ENCODE assay signal across 19 cellular contexts in the genomic region with DNA sequence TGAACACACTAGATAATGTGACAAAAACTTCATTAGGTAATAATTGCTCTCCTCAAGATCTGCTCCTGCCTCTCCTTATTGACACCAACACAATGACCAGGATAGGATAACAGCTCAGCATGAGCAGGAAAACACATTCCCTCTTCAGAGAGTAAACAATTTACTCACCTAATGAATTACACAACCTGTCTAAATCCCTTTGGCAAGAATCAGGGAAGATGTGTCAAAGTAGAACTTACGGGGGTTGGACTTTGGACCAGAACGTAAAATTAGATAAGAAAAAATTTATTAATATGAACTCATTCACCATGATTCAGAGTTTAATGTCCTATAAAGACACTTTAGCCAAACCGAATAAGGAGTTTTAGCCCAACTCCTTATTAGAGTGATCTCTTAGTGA.
DNase-seq lines count a peak whose midpoint lies in the region; ATAC-seq, FAIRE-seq and TF ChIP-seq lines count a peak whose summit lies in the region.
"Had no signal": no experiment of that assay in that cellular context is flagged by ENCODE, and none has a peak within 500 bp of the region (broad histone marks: within the 10 kb centered on the region; RNA-seq: fewer than 3 reads in every experiment).

No MANE protein-coding gene starts in this region.

- H3K79me2 ChIP-seq in mesendoderm (ENCODE audit: control insufficient read depth, insufficient read depth, low read length), result no peaks in the 10 kb centered on the region

- H2AK5ac ChIP-seq in mesendoderm (ENCODE audit: low read length), result no peak overlapping the region

- no peak for TF ChIP-seq CTCF in bronchial epithelial cell (IDR thresholded peaks at IDR 0.05; ENCODE audit: insufficient read depth, low read length, severe bottlenecking)
- TF ChIP-seq CTCF in coronary artery (IDR thresholded peaks at IDR 0.05), result no peak

- no peak overlapping the region for H3K23ac ChIP-seq in mesendoderm (ENCODE audit: low read length)

- H3K9ac ChIP-seq in mesendoderm (ENCODE audit: low read length), result no peak overlapping the region
- H3K9ac ChIP-seq: BLaER1 had no signal

- H3K27me3 ChIP-seq in bronchial epithelial cell (ENCODE audit: control insufficient read depth, insufficient read depth, low read length), result no peaks in the 10 kb centered on the region
- no peaks in the 10 kb centered on the region for H3K27me3 ChIP-seq in mesendoderm (ENCODE audit: insufficient read depth, low read length, poor library complexity)
- H3K27me3 ChIP-seq in small intestine (ENCODE audit: control insufficient read depth in 2 of 2, insufficient read depth in 2 of 2, low read length in 2 of 2), result no peaks in the 10 kb centered on the region
- H3K27me3 ChIP-seq: BLaER1 had no signal

- H3K56ac ChIP-seq in mesendoderm (ENCODE audit: low read length), result no peak overlapping the region

- H2BK120ac ChIP-seq in mesendoderm (ENCODE audit: low read depth, low read length), result no peak overlapping the region

- no peak overlapping the region for H3K18ac ChIP-seq in mesendoderm (ENCODE audit: low read length)

- DNase-seq in bronchial epithelial cell (ENCODE audit: low read depth), result peak; percentile 14
- DNase-seq in mesendoderm, result peak; percentile 19
- peak; percentile 72 for DNase-seq in small intestine
- DNase-seq in NCI-H510A (lab: John Stamatoyannopoulos, UW), result no peak
- DNase-seq in coronary artery (ENCODE audit: low spot score), result no peak
- DNase-seq: Caco-2; CD4-positive, CD25-positive, alpha-beta regulatory T cell; CD8-positive, alpha-beta T cell; DMS153; DND-41; GOT3; HFFc6 had no signal

- no peak overlapping the region for H2BK5ac ChIP-seq in mesendoderm (ENCODE audit: low read length)

- no CpG with 5 or more reads among the region's 3 CpGs for WGBS in mesendoderm (ENCODE audit: extremely low coverage, insufficient coverage, low lambda C conversion rate)
- WGBS in small intestine, 3 donors, result 11 to 60% (median 39%) methylated on average over 3 of the region's 3 CpGs

- no peak for ATAC-seq in HG03378 (IDR thresholded peaks at IDR 0.05; ENCODE audit: unreplicated experiment)
- ATAC-seq: CD8-positive, alpha-beta T cell had no signal

- H3K36me3 ChIP-seq in bronchial epithelial cell (ENCODE audit: control insufficient read depth, insufficient read depth, low read length) (no peaks in the 10 kb centered on the region), mesendoderm (ENCODE audit: control insufficient read depth, insufficient read depth, low read length) (no peaks in the 10 kb centered on the region), small intestine (ENCODE audit: control insufficient read depth in 2 of 2, insufficient read depth in 2 of 2, low read length in 2 of 2) (no peaks in the 10 kb centered on the region)
- H3K36me3 ChIP-seq: BLaER1, HAP-1 had no signal

- no peak overlapping the region for H3K4me2 ChIP-seq in mesendoderm (ENCODE audit: low read length)
- H3K4me2 ChIP-seq: BLaER1 had no signal

- no peaks in the 10 kb centered on the region for H3K9me3 ChIP-seq in small intestine (ENCODE audit: control insufficient read depth, low read depth)
- H3K9me3 ChIP-seq: BLaER1, Caco-2, HAP-1 had no signal

- no peaks in the 10 kb centered on the region for H3K79me1 ChIP-seq in mesendoderm (ENCODE audit: low read length)

- no peak overlapping the region for H3K27ac ChIP-seq in mesendoderm (ENCODE audit: low read depth, low read length)
- no peak overlapping the region for H3K27ac ChIP-seq in small intestine (ENCODE audit: low read depth in 1 of 2, low read length in 1 of 2)
- H3K27ac ChIP-seq in coronary artery, result no peak overlapping the region
- H3K27ac ChIP-seq: BLaER1, C4-2B had no signal

- no peak overlapping the region for H3K4ac ChIP-seq in mesendoderm (ENCODE audit: low read depth, low read length)

- H3K4me3 ChIP-seq in bronchial epithelial cell (ENCODE audit: low read depth, low read length) (no peak overlapping the region), mesendoderm (ENCODE audit: low read length) (no peak overlapping the region), small intestine (ENCODE audit: low read depth in 1 of 2, low read length in 2 of 2) (no peak overlapping the region), coronary artery (no peak overlapping the region)
- H3K4me3 ChIP-seq: BLaER1, HAP-1 had no signal

- H2BK15ac ChIP-seq in mesendoderm (replicated peaks; ENCODE audit: low read depth), result no peak overlapping the region

- H3K4me1 ChIP-seq in mesendoderm (ENCODE audit: control insufficient read depth, low read depth, low read length) (no peaks in the 10 kb centered on the region), small intestine (ENCODE audit: control insufficient read depth in 2 of 2, insufficient read depth in 1 of 2, low read depth in 1 of 2, low read length in 1 of 2) (peaks cover 3 to 4% of the 10 kb centered on the region in 2 donors)
- H3K4me1 ChIP-seq: BLaER1, Caco-2, HAP-1 had no signal

- FAIRE-seq in bronchial epithelial cell (lab: Jason Lieb, UNC), result no peak
- FAIRE-seq in small intestine (lab: Jason Lieb, UNC), result no peak
- FAIRE-seq: G401.6, GM12892, H54 had no signal

- H4K8ac ChIP-seq in mesendoderm (ENCODE audit: low read depth, low read length), result no peak overlapping the region

- H4K5ac ChIP-seq in mesendoderm (ENCODE audit: low read length), result no peak overlapping the region

Comparison
In these comparisons a context has a peak if more than half of its experiments do, and no peak if none do; other contexts are left out.
1. DNase-seq: peak in bronchial epithelial cell (single experiment), mesendoderm (single experiment) and small intestine (single experiment); none in NCI-H510A (single experiment) and coronary artery (single experiment).